21 cellular contexts compared by ENCODE assay signal in genomic region chr17:9472541-9472940, GRCh38.
A peak's percentile ranks its signal among the peaks of the same experiment; 100 is the strongest.
DNase-seq lines count a peak whose midpoint lies in the region; ATAC-seq, FAIRE-seq and TF ChIP-seq lines count a peak whose summit lies in the region.
"Had no signal": no experiment of that assay in that cellular context is flagged by ENCODE, and none has a peak within 500 bp of the region (broad histone marks: within the 10 kb centered on the region; RNA-seq: fewer than 3 reads in every experiment).

No MANE protein-coding gene starts in this region.

- POLR2A ChIA-PET in CD4-positive, alpha-beta T cell (lab: Charles Lee) = no interaction called here
- POLR2A ChIA-PET in IMR-90 (lab: Charles Lee; ENCODE audit: unreplicated experiment) (no interaction called here), endothelial cell of umbilical vein (lab: Charles Lee) (no interaction called here), Caco-2 (lab: Charles Lee) (no interaction called here)

- no peak overlapping the region for H4K5ac ChIP-seq in IMR-90 (ENCODE audit: low read depth, low read length)

- no peaks in the 10 kb centered on the region for H3K9me3 Mint-ChIP-seq in CD4-positive, alpha-beta T cell
- no peaks in the 10 kb centered on the region for H3K9me3 Mint-ChIP-seq in natural killer cell treated with Interleukin-12 subunit alpha and Interleukin-12 subunit beta and Interleukin-15 and Interleukin-18, amount 100 ng/mL, for 72 hours
- no peaks in the 10 kb centered on the region for H3K9me3 Mint-ChIP-seq in Caco-2 (ENCODE audit: unreplicated experiment)
- H3K9me3 Mint-ChIP-seq: activated CD4-positive, alpha-beta T cell treated with anti-CD3 and anti-CD28 coated beads, Interleukin-2, amount 10 ng/mL, durations not matched to agents 24 days and 14 days; activated T-cell treated with anti-CD3 and anti-CD28 coated beads, Interleukin-2, amount 50 U/mL, for 4 hours; memory B cell had no signal

- WGBS in IMR-90 (ENCODE audit: extremely low coverage in 2 of 2, insufficient read length in 1 of 2), 2 experiments = no CpG with 5 or more reads among the region's 3 CpGs

- no peak overlapping the region for H2AK5ac ChIP-seq in IMR-90 (ENCODE audit: low read depth, low read length)

- H3K4me2 ChIP-seq in IMR-90 (ENCODE audit: low read depth, low read length) = no peak overlapping the region
- H3K4me2 ChIP-seq in endothelial cell of umbilical vein (ENCODE audit: insufficient read depth, low read length) = no peak overlapping the region

- no peak overlapping the region; the same call in 1 of the 2 replicates for H3K23ac ChIP-seq in IMR-90 (ENCODE audit: low read depth, low read length)

- in situ Hi-C loops in IMR-90 (cut with MboI; ENCODE audit: low sequenced_read_pairs) = no loop called here
- in situ Hi-C loops in KBM-7 (cut with MboI; ENCODE audit: low pct_unique_long_range_greater_than_20kb, low sequenced_read_pairs) = no loop called here

- H3K27ac Mint-ChIP-seq in CD4-positive, alpha-beta T cell = peak overlapping the region; percentile 84
- H3K27ac Mint-ChIP-seq in natural killer cell treated with Interleukin-12 subunit alpha and Interleukin-12 subunit beta and Interleukin-15 and Interleukin-18, amount 100 ng/mL, for 72 hours = peak overlapping the region; percentile 78 to 81
- H3K27ac Mint-ChIP-seq in Caco-2 (ENCODE audit: unreplicated experiment) = no peak overlapping the region
- H3K27ac Mint-ChIP-seq: activated CD4-positive, alpha-beta T cell treated with anti-CD3 and anti-CD28 coated beads, Interleukin-2, amount 10 ng/mL, durations not matched to agents 24 days and 14 days; B cell; memory B cell had no signal

- H4K91ac ChIP-seq in IMR-90 (ENCODE audit: insufficient read depth, low read depth, low read length) = no peak overlapping the region

- H3K9me1 ChIP-seq in IMR-90 (ENCODE audit: insufficient read depth, low read length) (0 out of 2 replicates have a peak, but pooled peaks cover 2% of the 10 kb centered on the region), endothelial cell of umbilical vein (replicated peaks; ENCODE audit: control insufficient read depth, extremely low read depth, insufficient read depth, low read length) (no peaks in the 10 kb centered on the region)

- TF ChIP-seq POLR2A in IMR-90 (IDR thresholded peaks at IDR 0.05; ENCODE audit: low read depth, low read length) (no peak), endothelial cell of umbilical vein (IDR thresholded peaks at IDR 0.05; ENCODE audit: low read depth, low read length) (no peak)

- H3K36me3 Mint-ChIP-seq in CD4-positive, alpha-beta T cell (ENCODE audit: low read depth) = no peaks in the 10 kb centered on the region
- H3K36me3 Mint-ChIP-seq in natural killer cell treated with Interleukin-12 subunit alpha and Interleukin-12 subunit beta and Interleukin-15 and Interleukin-18, amount 100 ng/mL, for 72 hours = no peaks in the 10 kb centered on the region
- H3K36me3 Mint-ChIP-seq in Caco-2 (ENCODE audit: insufficient read depth, unreplicated experiment) = no peaks in the 10 kb centered on the region

- no peak overlapping the region for H3K4me3 Mint-ChIP-seq in CD4-positive, alpha-beta T cell
- H3K4me3 Mint-ChIP-seq in natural killer cell treated with Interleukin-12 subunit alpha and Interleukin-12 subunit beta and Interleukin-15 and Interleukin-18, amount 100 ng/mL, for 72 hours = no peak overlapping the region
- no peak overlapping the region for H3K4me3 Mint-ChIP-seq in Caco-2 (ENCODE audit: unreplicated experiment)
- H3K4me3 Mint-ChIP-seq: activated CD4-positive, alpha-beta T cell treated with anti-CD3 and anti-CD28 coated beads, Interleukin-2, amount 10 ng/mL, durations not matched to agents 24 days and 14 days; activated T-cell treated with anti-CD3 and anti-CD28 coated beads, Interleukin-2, amount 50 U/mL, for 4 hours; B cell; memory B cell had no signal

- H3K27me3 Mint-ChIP-seq in CD4-positive, alpha-beta T cell = no peaks in the 10 kb centered on the region
- H3K27me3 Mint-ChIP-seq in natural killer cell treated with Interleukin-12 subunit alpha and Interleukin-12 subunit beta and Interleukin-15 and Interleukin-18, amount 100 ng/mL, for 72 hours = no peaks in the 10 kb centered on the region
- H3K27me3 Mint-ChIP-seq in Caco-2 (ENCODE audit: insufficient read depth, unreplicated experiment) = no peaks in the 10 kb centered on the region
- H3K27me3 Mint-ChIP-seq: activated CD4-positive, alpha-beta T cell treated with anti-CD3 and anti-CD28 coated beads, Interleukin-2, amount 10 ng/mL, durations not matched to agents 24 days and 14 days; B cell; memory B cell had no signal

- H3K4me1 ChIP-seq in IMR-90 (ENCODE audit: control insufficient read depth, insufficient read depth, low read length) (peaks cover 5% of the 10 kb centered on the region), endothelial cell of umbilical vein (ENCODE audit: control insufficient read depth, extremely low read depth, insufficient read depth, low read length) (peaks cover 21% of the 10 kb centered on the region), Caco-2 (no peaks in the 10 kb centered on the region)

- no peaks in the 10 kb centered on the region for H3K27me3 ChIP-seq in CD4-positive, alpha-beta T cell (ENCODE audit: control insufficient read depth, insufficient read depth, low read length)
- no peaks in the 10 kb centered on the region for H3K27me3 ChIP-seq in IMR-90 (ENCODE audit: control insufficient read depth, insufficient read depth, low read length)
- no peaks in the 10 kb centered on the region for H3K27me3 ChIP-seq in endothelial cell of umbilical vein (ENCODE audit: control insufficient read depth in 2 of 2, insufficient read depth in 2 of 2, low read length in 2 of 2)
- H3K27me3 ChIP-seq in Caco-2 (replicated peaks; ENCODE audit: control insufficient read depth, insufficient read depth, low read length) = no peaks in the 10 kb centered on the region
- H3K27me3 ChIP-seq: neutrophil, spleen had no signal

- TF ChIP-seq RAD21 in IMR-90 (IDR thresholded peaks at IDR 0.05; ENCODE audit: low read length) = no peak

- ATAC-seq in CD4-positive, alpha-beta T cell (ENCODE audit: poor library complexity) = no peak
- ATAC-seq in IMR-90 (ENCODE audit: low read depth) (peak; percentile 46; the same call in 1 of the 2 replicates), GM21723 (IDR thresholded peaks at IDR 0.05; ENCODE audit: unreplicated experiment) (no peak), HG03159 (IDR thresholded peaks at IDR 0.05; ENCODE audit: unreplicated experiment) (no peak)
- no peak for ATAC-seq in natural killer cell treated with Interleukin-12 subunit alpha and Interleukin-12 subunit beta and Interleukin-15 and Interleukin-18, amount 100 ng/mL, for 72 hours
- ATAC-seq: activated T-cell treated with anti-CD3 and anti-CD28 coated beads, Interleukin-2, amount 50 U/mL, for 4 hours; GM12878 had no signal

- H2BK120ac ChIP-seq in IMR-90 (ENCODE audit: low read depth, low read length) = no peak overlapping the region

- intact Hi-C loops in CD4-positive, alpha-beta T cell (cut with DNase I, micrococcal nuclease) = no loop called here
- intact Hi-C loops in IMR-90 (cut with micrococcal nuclease) = no loop called here
- intact Hi-C loops in endothelial cell of umbilical vein (cut with micrococcal nuclease) = loop anchor here (5.0 kb wide), 1 partner anchor 40 kb away; no protein-coding TSS in a partner anchor
- intact Hi-C loops in Caco-2 (cut with micrococcal nuclease; ENCODE audit: unreplicated experiment) = no loop called here

- H3K9ac ChIP-seq in IMR-90 (ENCODE audit: low read depth, low read length) (no peak overlapping the region), endothelial cell of umbilical vein (replicated peaks; ENCODE audit: extremely low read depth, insufficient read depth, low read length) (no peak overlapping the region)

- H3K79me2 ChIP-seq in endothelial cell of umbilical vein (ENCODE audit: control insufficient read depth, insufficient read depth, low read length) = no peaks in the 10 kb centered on the region

- H2BK20ac ChIP-seq in IMR-90 (ENCODE audit: low read depth, low read length) = no peak overlapping the region

- no peak overlapping the region for H3K56ac ChIP-seq in IMR-90 (ENCODE audit: extremely low read depth, insufficient read depth, low read length)

- H3K4ac ChIP-seq in IMR-90 (ENCODE audit: low read depth, low read length) = no peak overlapping the region

- H3K27ac ChIP-seq in CD4-positive, alpha-beta T cell (ENCODE audit: low read depth, low read length) = no peak overlapping the region
- H3K27ac ChIP-seq in IMR-90 (ENCODE audit: insufficient read depth, low read length) = no peak overlapping the region
- no peak overlapping the region for H3K27ac ChIP-seq in endothelial cell of umbilical vein (ENCODE audit: insufficient read depth, low read depth, low read length)
- H3K27ac ChIP-seq: HL-60, neutrophil had no signal

- peaks cover 37% of the 10 kb centered on the region for H3K4me1 Mint-ChIP-seq in CD4-positive, alpha-beta T cell (ENCODE audit: low read depth)
- H3K4me1 Mint-ChIP-seq in natural killer cell treated with Interleukin-12 subunit alpha and Interleukin-12 subunit beta and Interleukin-15 and Interleukin-18, amount 100 ng/mL, for 72 hours (ENCODE audit: low read depth in 2 of 2) = peaks cover 35 to 37% of the 10 kb centered on the region in 2 donors
- H3K4me1 Mint-ChIP-seq in Caco-2 (ENCODE audit: low read depth, unreplicated experiment) = no peaks in the 10 kb centered on the region

- H3K14ac ChIP-seq in IMR-90 (replicated peaks; ENCODE audit: low read depth, low read length) = no peak overlapping the region

- H2BK5ac ChIP-seq in IMR-90 (ENCODE audit: low read depth, low read length, poor library complexity, severe bottlenecking) = no peak overlapping the region

- H2AFZ ChIP-seq in IMR-90 (replicated peaks; ENCODE audit: low read length, poor library complexity) (no peak overlapping the region), endothelial cell of umbilical vein (ENCODE audit: low read depth, low read length) (no peak overlapping the region)

- no peak for DNase-seq in CD4-positive, alpha-beta T cell
- peak; percentile 55 for DNase-seq in IMR-90
- DNase-seq in endothelial cell of umbilical vein (ENCODE audit: low read depth, low spot score) = peak; percentile 57
- no peak for DNase-seq in natural killer cell treated with Interleukin-12 subunit alpha and Interleukin-12 subunit beta and Interleukin-15 and Interleukin-18, amount 100 ng/mL, for 72 hours (ENCODE audit: low spot score)
- no peak for DNase-seq in KBM-7
- no peak for DNase-seq in Caco-2
- DNase-seq: activated CD4-positive, alpha-beta T cell treated with anti-CD3 and anti-CD28 coated beads, Interleukin-2, amount 10 ng/mL, durations not matched to agents 24 days and 14 days; activated T-cell treated with anti-CD3 and anti-CD28 coated beads, Interleukin-2, amount 50 U/mL, for 4 hours; DMS79 treated with DMSO at 0.1 percent for 48 hours; Kasumi-1; NCI-H1694 treated with DMSO at 0.1 percent for 48 hours; NCI-H69; spleen had no signal

- BruUV-seq in IMR-90 (replicated peaks; lab: Mats Ljungman, UMichigan) = no TSS peak
- no TSS peak for BruUV-seq in endothelial cell of umbilical vein (replicated peaks; lab: Mats Ljungman, UMichigan)
- no TSS peak for BruUV-seq in Caco-2 (replicated peaks; lab: Mats Ljungman, UMichigan)

- TF ChIP-seq CTCF in CD4-positive, alpha-beta T cell (IDR thresholded peaks at IDR 0.05) = no peak
- TF ChIP-seq CTCF in IMR-90 (conservative IDR thresholded peaks at IDR 0.05; ENCODE audit: low read depth, low read length) (no peak), endothelial cell of umbilical vein (IDR thresholded peaks at IDR 0.05; ENCODE audit: extremely low read depth in 1 of 2, insufficient read depth in 1 of 2, low read depth in 1 of 2, low read length in 2 of 2) (no peak), Caco-2 (IDR thresholded peaks at IDR 0.05; ENCODE audit: insufficient read depth in 1 of 2, low read depth in 1 of 2, low read length in 1 of 2, severe bottlenecking in 1 of 2, unreplicated experiment in 1 of 2) (no peak)

- H4K8ac ChIP-seq in IMR-90 (ENCODE audit: low read depth in 2 of 2, low read length in 2 of 2) = no peak overlapping the region

- H3K18ac ChIP-seq in IMR-90 (ENCODE audit: low read depth, low read length) = no peak overlapping the region

- peak; percentile 82 for FAIRE-seq in endothelial cell of umbilical vein (lab: Jason Lieb, UNC)
- FAIRE-seq: colon, GM12878 had no signal

- H2AK9ac ChIP-seq in IMR-90 (replicated peaks; ENCODE audit: low read depth, low read length, poor library complexity) = peak overlapping the region; percentile 65

- H3K9me3 ChIP-seq in CD4-positive, alpha-beta T cell (ENCODE audit: control insufficient read depth, low read length) = no peaks in the 10 kb centered on the region
- H3K9me3 ChIP-seq in IMR-90 (ENCODE audit: control insufficient read depth, insufficient read depth, low read length) (no peaks in the 10 kb centered on the region), endothelial cell of umbilical vein (replicated peaks; ENCODE audit: control insufficient read depth, insufficient read depth, low read length) (no peaks in the 10 kb centered on the region), Caco-2 (no peaks in the 10 kb centered on the region)
- H3K9me3 ChIP-seq: neutrophil, spleen had no signal

- no peak overlapping the region for H2BK15ac ChIP-seq in IMR-90 (ENCODE audit: low read depth, low read length)

- dilution Hi-C loops in IMR-90 (cut with HindIII; ENCODE audit: low sequenced_read_pairs, unreplicated experiment) (no loop called here), endothelial cell of umbilical vein (cut with MboI; ENCODE audit: extremely low pct_ligation_motif_present, low sequenced_read_pairs) (no loop called here)

- no peak overlapping the region for H3K4me3 ChIP-seq in IMR-90 (ENCODE audit: insufficient read depth, low read depth, low read length)
- no peak overlapping the region for H3K4me3 ChIP-seq in endothelial cell of umbilical vein (replicated peaks in 1 of 3; ENCODE audit: insufficient read depth in 1 of 3, low read depth in 1 of 3, low read length in 3 of 3)
- H3K4me3 ChIP-seq in Caco-2 (ENCODE audit: low read depth, low read length) = no peak overlapping the region
- H3K4me3 ChIP-seq: GM12878, spleen had no signal

- H4K20me1 ChIP-seq in IMR-90 (ENCODE audit: insufficient read depth, low read length) (no peaks in the 10 kb centered on the region), endothelial cell of umbilical vein (replicated peaks; ENCODE audit: control insufficient read depth, extremely low read depth, insufficient read depth, low read length) (no peaks in the 10 kb centered on the region)

- H3K79me1 ChIP-seq in IMR-90 (ENCODE audit: low read depth in 1 of 2, low read length in 2 of 2) = no peaks in the 10 kb centered on the region

- CTCF ChIA-PET in CD4-positive, alpha-beta T cell (lab: Charles Lee) = no interaction called here
- CTCF ChIA-PET in IMR-90 (lab: Yijun Ruan, JAX) = no interaction called here
- CTCF ChIA-PET in endothelial cell of umbilical vein (lab: Charles Lee) = interaction anchor here (0.9 to 1.0 kb wide), 2 partner anchors 29 to 46 kb away, joined by 3 read pairs; no protein-coding TSS in a partner anchor
- CTCF ChIA-PET in Caco-2 (lab: Charles Lee) = no interaction called here

- H3K36me3 ChIP-seq in IMR-90 (ENCODE audit: control insufficient read depth, insufficient read depth, low read length) = 0 out of 2 replicates have a peak, but pooled peaks cover 1% of the 10 kb centered on the region
- H3K36me3 ChIP-seq in endothelial cell of umbilical vein (ENCODE audit: control insufficient read depth in 2 of 2, extremely low read depth in 1 of 2, insufficient read depth in 2 of 2, low read length in 2 of 2) = no peaks in the 10 kb centered on the region
- H3K36me3 ChIP-seq in Caco-2 (ENCODE audit: control insufficient read depth, insufficient read depth, low read length) = no peaks in the 10 kb centered on the region

Comparison
In these comparisons a context has a peak if more than half of its experiments do, and no peak if none do; other contexts are left out.
1. DNase-seq: peak in IMR-90 (single experiment) and endothelial cell of umbilical vein (single experiment); none in CD4-positive, alpha-beta T cell (0 of 10), natural killer cell treated with Interleukin-12 subunit alpha and Interleukin-12 subunit beta and Interleukin-15 and Interleukin-18, amount 100 ng/mL, for 72 hours (single experiment), KBM-7 (single experiment) and Caco-2 (0 of 2).